ENCODE assay signal across 8 cellular contexts in the genomic region with DNA sequence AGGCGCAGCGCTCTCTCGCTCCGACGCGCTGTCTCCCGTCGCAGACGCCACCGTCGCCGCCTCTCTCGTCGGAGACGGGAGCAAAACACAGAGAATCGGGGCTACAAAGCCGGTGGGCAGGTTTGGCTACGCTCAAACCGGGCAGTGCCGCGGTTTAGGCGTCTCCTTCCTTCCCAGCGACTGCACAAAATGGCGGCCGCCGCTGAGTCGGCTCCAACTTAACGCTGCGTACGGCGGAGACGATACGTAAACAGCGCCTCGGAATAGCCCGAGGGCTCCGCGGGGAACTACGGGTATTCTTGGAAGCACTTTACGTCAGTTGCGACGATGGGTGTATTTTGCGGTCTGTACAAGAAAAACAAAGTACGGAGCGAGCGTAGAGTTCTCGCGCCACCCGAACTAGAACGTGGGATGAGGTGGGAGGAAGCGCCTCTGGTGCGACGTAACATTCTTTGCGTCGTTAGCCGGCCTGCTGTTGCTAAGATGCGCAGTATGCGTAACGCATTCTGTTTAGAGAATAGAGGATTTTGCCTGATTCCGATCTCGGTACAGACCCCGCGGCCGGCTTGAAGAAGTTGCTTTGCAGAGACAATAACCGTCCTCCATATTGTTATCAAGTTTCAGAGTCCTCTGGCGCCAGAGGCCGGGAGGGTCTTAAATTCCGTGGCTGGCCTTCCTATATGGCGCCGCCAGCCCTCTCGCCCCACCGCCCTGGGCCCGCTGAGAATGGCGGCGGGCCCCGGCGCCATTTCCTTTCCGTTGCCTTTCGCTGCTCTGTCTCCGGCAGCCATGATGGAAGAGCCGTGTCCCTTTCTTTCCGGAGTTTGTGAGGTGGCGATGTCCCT. TPM values are rescaled to one million over a fixed set of nuclear protein-coding genes. Genes with fewer than 3 reads are reported as not detected.
DNase-seq lines count a peak whose midpoint lies in the region; ATAC-seq and TF ChIP-seq lines count a peak whose summit lies in the region.

Gene DDX17 (minus strand): TSS at position 194 of the 845 bp plus-strand sequence.

- peak; percentile 78 for TF ChIP-seq POLR2A in GM15510 (IDR thresholded peaks at IDR 0.05; ENCODE audit: borderline replicate concordance, extremely low read depth, insufficient read length)

- H3K4me3 Mint-ChIP-seq in T-helper 17 cell, result peak within 1 kb of the TSS; percentile 99
- H3K4me3 Mint-ChIP-seq in progenitor cell of endocrine pancreas (ENCODE audit: low read depth), result peak within 1 kb of the TSS; percentile 99

- H3K36me3 Mint-ChIP-seq in T-helper 17 cell (ENCODE audit: low read depth), result peaks cover 6% of the 10 kb centered on the region
- H3K36me3 Mint-ChIP-seq in progenitor cell of endocrine pancreas (ENCODE audit: insufficient read depth), result peaks cover 19% of the 10 kb centered on the region

- ATAC-seq in HG02885 (IDR thresholded peaks at IDR 0.05; ENCODE audit: poor library complexity, unreplicated experiment), result peak; percentile 79
- ATAC-seq in T-helper 17 cell, result peak; percentile 88

- peak within 1 kb of the TSS; percentile 98 for H3K27ac Mint-ChIP-seq in T-helper 17 cell
- peak within 1 kb of the TSS; percentile 100 for H3K27ac Mint-ChIP-seq in progenitor cell of endocrine pancreas

- no peaks in the 10 kb centered on the region for H3K27me3 Mint-ChIP-seq in T-helper 17 cell
- no peaks in the 10 kb centered on the region for H3K27me3 Mint-ChIP-seq in progenitor cell of endocrine pancreas

- DNase-seq in NCI-H1694 treated with DMSO at 0.1 percent for 48 hours (lab: John Stamatoyannopoulos, UW) (peak; percentile 87), T-helper 17 cell (peak; percentile 80 to 93 (median 87)), amygdala (lab: John Stamatoyannopoulos, UW) (peak; percentile 79 to 98 (median 94)), left ventricle myocardium inferior (peak; percentile 90), progenitor cell of endocrine pancreas (ENCODE audit: low spot score, unreplicated experiment) (peak; percentile 85), ureter (ENCODE audit: low spot score) (peak; percentile 97)

- peak within 1 kb of the TSS; percentile 93 for H3K4me3 ChIP-seq in left ventricle myocardium inferior

- TF ChIP-seq CTCF in left ventricle myocardium inferior (IDR thresholded peaks at IDR 0.05; ENCODE audit: borderline replicate concordance) (no peak), progenitor cell of endocrine pancreas (IDR thresholded peaks at IDR 0.05; ENCODE audit: unreplicated experiment) (no peak)

- H3K36me3 ChIP-seq in left ventricle myocardium inferior, result peaks cover 16% of the 10 kb centered on the region

- peak within 1 kb of the TSS; percentile 100 for H3K27ac ChIP-seq in left ventricle myocardium inferior (replicated peaks)

- H3K9me3 Mint-ChIP-seq in progenitor cell of endocrine pancreas (ENCODE audit: low read depth), result no peaks in the 10 kb centered on the region

- H3K4me1 Mint-ChIP-seq in T-helper 17 cell (peaks cover 44% of the 10 kb centered on the region), progenitor cell of endocrine pancreas (ENCODE audit: low read depth) (peaks cover 26% of the 10 kb centered on the region)

- H3K4me1 ChIP-seq in left ventricle myocardium inferior, result peaks cover 57% of the 10 kb centered on the region

- H3K27me3 ChIP-seq in left ventricle myocardium inferior (ENCODE audit: low read depth), result no peaks in the 10 kb centered on the region

- intact Hi-C loops in left ventricle myocardium inferior (cut with micrococcal nuclease), result no loop called here

- H3K9me3 ChIP-seq in T-helper 17 cell (ENCODE audit: control insufficient read depth, low read length, poor library complexity, severe bottlenecking) (no peaks in the 10 kb centered on the region), left ventricle myocardium inferior (replicated peaks) (no peaks in the 10 kb centered on the region)

RNA-seq across cellular contexts. Expression of gene DDX17, which starts in this region (rescaled TPM):
- 100 to 1,000 TPM; 526 to 546 TPM for total RNA-seq in T-helper 17 cell
- 228 TPM for total RNA-seq in left ventricle myocardium inferior
- 625 and 651 TPM in 2 replicates for total RNA-seq in progenitor cell of endocrine pancreas
- 593 TPM for total RNA-seq in ureter

Comparison
In these comparisons a context has a peak if more than half of its experiments do, and no peak if none do; other contexts are left out.
1. Peak in every context shown above with its lines: DNase-seq, ATAC-seq, H3K4me3 ChIP-seq and H3K27ac ChIP-seq.